ENCODE assay signal across 1 cellular context in genomic region chr14:71618716-71619115, GRCh38.
TF ChIP-seq lines count a peak whose summit lies in the region.

No MANE protein-coding gene starts in this region.

TF ChIP-seq in GM12878, 131 proteins besides CTCF, POLR2A, EP300 and RAD21 (continued from another document):
- TF ChIP-seq POU2F2 (IDR thresholded peaks at IDR 0.05; ENCODE audit: borderline replicate concordance, low read depth, low read length) (0 out of 3 replicates have a peak, but pooled peaks have one; percentile 14), RELA (IDR thresholded peaks at IDR 0.05; ENCODE audit: borderline replicate concordance, partially characterized antibody) (no peak), BRCA1 (IDR thresholded peaks at IDR 0.05; ENCODE audit: low read depth, low read length) (no peak), MEF2B (IDR thresholded peaks at IDR 0.05; ENCODE audit: partially characterized antibody, poor library complexity, severe bottlenecking) (no peak), CBFB (IDR thresholded peaks at IDR 0.05; ENCODE audit: low read depth) (no peak), ZBTB11 (CRISPR knock-in tag; IDR thresholded peaks at IDR 0.05) (no peak), ZNF687 (IDR thresholded peaks at IDR 0.05) (peak; percentile 90), BHLHE40 (IDR thresholded peaks at IDR 0.05; ENCODE audit: borderline replicate concordance in 1 of 2, low read depth in 2 of 2, low read length in 1 of 2) (0 out of 4 replicates have a peak, but pooled peaks of 1 of the 2 experiments have one; percentile 38), NBN (IDR thresholded peaks at IDR 0.05) (0 out of 2 replicates have a peak, but pooled peaks have one; percentile 26), DPF2 (IDR thresholded peaks at IDR 0.05) (peak; percentile 65; the same call in 1 of the 2 replicates), ZZZ3 (IDR thresholded peaks at IDR 0.05; ENCODE audit: control insufficient read depth, insufficient read length, low read depth) (no peak), YBX1 (IDR thresholded peaks at IDR 0.05) (no peak), HSF1 (IDR thresholded peaks at IDR 0.05; ENCODE audit: low read depth, low read length) (no peak), ESRRA (IDR thresholded peaks at IDR 0.05; ENCODE audit: low read length) (no peak), RAD51 (IDR thresholded peaks at IDR 0.05) (no peak)
- TF ChIP-seq, protein P1, sequence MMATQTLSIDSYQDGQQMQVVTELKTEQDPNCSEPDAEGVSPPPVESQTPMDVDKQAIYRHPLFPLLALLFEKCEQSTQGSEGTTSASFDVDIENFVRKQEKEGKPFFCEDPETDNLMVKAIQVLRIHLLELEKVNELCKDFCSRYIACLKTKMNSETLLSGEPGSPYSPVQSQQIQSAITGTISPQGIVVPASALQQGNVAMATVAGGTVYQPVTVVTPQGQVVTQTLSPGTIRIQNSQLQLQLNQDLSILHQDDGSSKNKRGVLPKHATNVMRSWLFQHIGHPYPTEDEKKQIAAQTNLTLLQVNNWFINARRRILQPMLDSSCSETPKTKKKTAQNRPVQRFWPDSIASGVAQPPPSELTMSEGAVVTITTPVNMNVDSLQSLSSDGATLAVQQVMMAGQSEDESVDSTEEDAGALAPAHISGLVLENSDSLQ (IDR thresholded peaks at IDR 0.05) = no peak
- TF ChIP-seq, protein P2, sequence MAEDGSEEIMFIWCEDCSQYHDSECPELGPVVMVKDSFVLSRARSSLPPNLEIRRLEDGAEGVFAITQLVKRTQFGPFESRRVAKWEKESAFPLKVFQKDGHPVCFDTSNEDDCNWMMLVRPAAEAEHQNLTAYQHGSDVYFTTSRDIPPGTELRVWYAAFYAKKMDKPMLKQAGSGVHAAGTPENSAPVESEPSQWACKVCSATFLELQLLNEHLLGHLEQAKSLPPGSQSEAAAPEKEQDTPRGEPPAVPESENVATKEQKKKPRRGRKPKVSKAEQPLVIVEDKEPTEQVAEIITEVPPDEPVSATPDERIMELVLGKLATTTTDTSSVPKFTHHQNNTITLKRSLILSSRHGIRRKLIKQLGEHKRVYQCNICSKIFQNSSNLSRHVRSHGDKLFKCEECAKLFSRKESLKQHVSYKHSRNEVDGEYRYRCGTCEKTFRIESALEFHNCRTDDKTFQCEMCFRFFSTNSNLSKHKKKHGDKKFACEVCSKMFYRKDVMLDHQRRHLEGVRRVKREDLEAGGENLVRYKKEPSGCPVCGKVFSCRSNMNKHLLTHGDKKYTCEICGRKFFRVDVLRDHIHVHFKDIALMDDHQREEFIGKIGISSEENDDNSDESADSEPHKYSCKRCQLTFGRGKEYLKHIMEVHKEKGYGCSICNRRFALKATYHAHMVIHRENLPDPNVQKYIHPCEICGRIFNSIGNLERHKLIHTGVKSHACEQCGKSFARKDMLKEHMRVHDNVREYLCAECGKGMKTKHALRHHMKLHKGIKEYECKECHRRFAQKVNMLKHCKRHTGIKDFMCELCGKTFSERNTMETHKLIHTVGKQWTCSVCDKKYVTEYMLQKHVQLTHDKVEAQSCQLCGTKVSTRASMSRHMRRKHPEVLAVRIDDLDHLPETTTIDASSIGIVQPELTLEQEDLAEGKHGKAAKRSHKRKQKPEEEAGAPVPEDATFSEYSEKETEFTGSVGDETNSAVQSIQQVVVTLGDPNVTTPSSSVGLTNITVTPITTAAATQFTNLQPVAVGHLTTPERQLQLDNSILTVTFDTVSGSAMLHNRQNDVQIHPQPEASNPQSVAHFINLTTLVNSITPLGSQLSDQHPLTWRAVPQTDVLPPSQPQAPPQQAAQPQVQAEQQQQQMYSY (CRISPR knock-in tag; IDR thresholded peaks at IDR 0.05) = no peak
